8 cellular contexts compared by ENCODE assay signal in the genomic region with DNA sequence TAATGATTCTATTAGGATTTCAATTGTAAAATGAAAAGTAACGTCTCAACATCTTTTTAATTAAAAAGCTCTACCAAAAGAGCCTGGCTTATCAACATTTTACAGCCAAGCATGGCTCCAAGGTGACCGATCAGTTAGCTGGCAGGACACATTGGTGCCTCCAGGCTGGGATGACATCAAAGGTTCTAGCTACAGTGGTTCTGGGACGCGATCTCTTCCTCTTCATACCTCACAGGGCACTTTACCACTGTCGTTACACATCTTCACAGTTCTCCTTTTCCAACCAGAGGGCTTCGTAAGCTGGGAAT. TPM values are rescaled to one million over a fixed set of nuclear protein-coding genes. Genes with fewer than 3 reads are reported as not detected.
A peak's percentile ranks its signal among the peaks of the same experiment; 100 is the strongest.
DNase-seq lines count a peak whose midpoint lies in the region; ATAC-seq and TF ChIP-seq lines count a peak whose summit lies in the region.

No MANE protein-coding gene starts in this region.

- H3K9me3 ChIP-seq in CD8-positive, alpha-beta T cell (ENCODE audit: low read length) = no peaks in the 10 kb centered on the region
- no peaks in the 10 kb centered on the region for H3K9me3 ChIP-seq in HUES48 (ENCODE audit: control insufficient read depth, insufficient read depth, low read length)
- no peaks in the 10 kb centered on the region for H3K9me3 ChIP-seq in mesenchymal stem cell (ENCODE audit: control insufficient read depth, low read length)
- H3K9me3 ChIP-seq in vagina = no peaks in the 10 kb centered on the region

- H2AFZ ChIP-seq in mesenchymal stem cell (ENCODE audit: low read depth, low read length) = no peak overlapping the region

- H4K8ac ChIP-seq in mesenchymal stem cell (ENCODE audit: low read length) = no peak overlapping the region

- no peak for TF ChIP-seq POLR2A in vagina (IDR thresholded peaks at IDR 0.05)

- no peak overlapping the region for H2BK5ac ChIP-seq in mesenchymal stem cell (ENCODE audit: low read depth, low read length, poor library complexity, severe bottlenecking)

- no peaks in the 10 kb centered on the region for H3K9me3 Mint-ChIP-seq in CD8-positive, alpha-beta T cell

- WGBS in mesenchymal stem cell = 7% methylated on average over 6 of the region's 6 CpGs

- peak overlapping the region; percentile 87 for H3K4me2 ChIP-seq in mesenchymal stem cell (ENCODE audit: low read length, poor library complexity, severe bottlenecking)

- no peak overlapping the region for H3K23ac ChIP-seq in mesenchymal stem cell (ENCODE audit: low read length in 2 of 2)

- peak overlapping the region; percentile 76 for H3K27ac ChIP-seq in CD8-positive, alpha-beta T cell (ENCODE audit: low read depth, low read length)
- H3K27ac ChIP-seq in HUES48 (ENCODE audit: low read depth, low read length) (peak overlapping the region; percentile 99), mesenchymal stem cell (ENCODE audit: low read length, poor library complexity, severe bottlenecking) (peak overlapping the region; percentile 88), vagina (peak overlapping the region; percentile 81)

- intact Hi-C loops in CD8-positive, alpha-beta T cell (cut with DNase I, micrococcal nuclease) = loop anchor here (1.0 to 10.0 kb wide), 17 partner anchors 16 to 682 kb away; a partner anchor contains a TSS
- intact Hi-C loops in vagina (cut with DNase I) = loop anchor here (10.0 kb wide), 1 partner anchor 112 kb away; a partner anchor contains a TSS

- H3K79me1 ChIP-seq in mesenchymal stem cell (replicated peaks; ENCODE audit: low read length, poor library complexity, severe bottlenecking) = peaks cover 18% of the 10 kb centered on the region

- H3K9ac ChIP-seq in HUES48 (ENCODE audit: low read depth, low read length) = peak overlapping the region; percentile 94
- peak overlapping the region; percentile 92 for H3K9ac ChIP-seq in mesenchymal stem cell (ENCODE audit: low read length)

- H3K14ac ChIP-seq in mesenchymal stem cell (ENCODE audit: low read length in 2 of 2) = no peak overlapping the region

- no peak for ATAC-seq in CD8-positive, alpha-beta T cell
- peak; percentile 22 for ATAC-seq in GM21360 (IDR thresholded peaks at IDR 0.05; ENCODE audit: unreplicated experiment)

- H2BK120ac ChIP-seq in mesenchymal stem cell (ENCODE audit: low read depth, low read length) = no peak overlapping the region

- CTCF ChIA-PET in CD8-positive, alpha-beta T cell (lab: Charles Lee) = interaction anchor here (0.6 to 2.5 kb wide), 21 partner anchors 8 to 269 kb away, joined by 3 to 22 read pairs (median 3); a partner anchor contains a TSS

- H3K4ac ChIP-seq in mesenchymal stem cell (ENCODE audit: low read depth in 1 of 2, low read length in 2 of 2) = peak overlapping the region in 1 of 2 experiments; percentile 73

- peaks cover 53% of the 10 kb centered on the region for H3K4me1 Mint-ChIP-seq in CD8-positive, alpha-beta T cell (ENCODE audit: low read depth)

- no peak overlapping the region for H2AK5ac ChIP-seq in mesenchymal stem cell (ENCODE audit: low read length, severe bottlenecking)

- H4K91ac ChIP-seq in mesenchymal stem cell (ENCODE audit: low read length) = no peak overlapping the region

- H3K4me3 Mint-ChIP-seq in CD8-positive, alpha-beta T cell = peak overlapping the region; percentile 99

- no peak overlapping the region for H2BK12ac ChIP-seq in mesenchymal stem cell (ENCODE audit: low read length in 2 of 2)

- H3K4me3 ChIP-seq in CD8-positive, alpha-beta T cell (ENCODE audit: low read depth, low read length) = peak overlapping the region; percentile 70
- H3K4me3 ChIP-seq in HUES48 (ENCODE audit: low read depth, low read length) (peak overlapping the region; percentile 88), cardiac fibroblast (replicated peaks in 1 of 2; ENCODE audit: low read depth in 2 of 2, low read length in 2 of 2) (peak overlapping the region; percentile 94 to 96), mesenchymal stem cell (ENCODE audit: insufficient read depth in 1 of 2, low read depth in 1 of 2, low read length in 2 of 2) (peak overlapping the region; percentile 89 to 99), vagina (peak overlapping the region; percentile 81 to 97)

- H3K36me3 Mint-ChIP-seq in CD8-positive, alpha-beta T cell = peaks cover 24% of the 10 kb centered on the region

- H3K18ac ChIP-seq in mesenchymal stem cell (ENCODE audit: low read depth in 1 of 2, low read length in 2 of 2) = peak overlapping the region in 1 of 2 experiments; percentile 97

- H3K36me3 ChIP-seq in CD8-positive, alpha-beta T cell (ENCODE audit: insufficient read depth, low read length) = no peaks in the 10 kb centered on the region
- peaks cover 34% of the 10 kb centered on the region for H3K36me3 ChIP-seq in HUES48 (ENCODE audit: control insufficient read depth, insufficient read depth, low read length)
- H3K36me3 ChIP-seq in mesenchymal stem cell (ENCODE audit: control insufficient read depth in 1 of 2, insufficient read depth in 2 of 2, low read depth in 1 of 2, low read length in 2 of 2) = peaks cover 3 to 23% of the 10 kb centered on the region in 2 experiments
- H3K36me3 ChIP-seq in vagina = peaks cover 0 to 2% of the 10 kb centered on the region in 2 donors

- no peak overlapping the region for H2BK15ac ChIP-seq in mesenchymal stem cell (ENCODE audit: low read depth, poor library complexity, severe bottlenecking)

- no peaks in the 10 kb centered on the region for H3K27me3 Mint-ChIP-seq in CD8-positive, alpha-beta T cell (ENCODE audit: low read depth)

- POLR2A ChIA-PET in CD8-positive, alpha-beta T cell (lab: Charles Lee) = interaction anchor here (0.6 to 2.4 kb wide), 15 partner anchors 9 to 270 kb away, joined by 3 to 20 read pairs (median 5); a partner anchor contains a TSS

- H3K27ac Mint-ChIP-seq in CD8-positive, alpha-beta T cell = peak overlapping the region; percentile 99

- no peak for TF ChIP-seq CTCF in CD8-positive, alpha-beta T cell (IDR thresholded peaks at IDR 0.05)
- TF ChIP-seq CTCF in cardiac fibroblast (IDR thresholded peaks at IDR 0.05; ENCODE audit: low read depth, low read length) = no peak
- no peak for TF ChIP-seq CTCF in vagina (IDR thresholded peaks at IDR 0.05)

- DNase-seq in CD8-positive, alpha-beta T cell = peak in 1 of 7 experiments; percentile 22
- peak in 1 of 2 donors; percentile 5 for DNase-seq in cardiac fibroblast (ENCODE audit: low read depth in 2 of 2)
- no peak for DNase-seq in mesenchymal stem cell
- no peak for DNase-seq in vagina (ENCODE audit: extremely low spot score in 2 of 2)
- DNase-seq in NOMO-1 treated with DMSO at 0.1 percent for 48 hours (lab: John Stamatoyannopoulos, UW; ENCODE audit: unreplicated experiment) = no peak
- DNase-seq in GF-D8 (lab: John Stamatoyannopoulos, UW) = no peak

- H3K27me3 ChIP-seq in CD8-positive, alpha-beta T cell (ENCODE audit: insufficient read depth, low read length) = no peaks in the 10 kb centered on the region
- no peaks in the 10 kb centered on the region for H3K27me3 ChIP-seq in HUES48 (ENCODE audit: control insufficient read depth, insufficient read depth, low read length)
- no peaks in the 10 kb centered on the region for H3K27me3 ChIP-seq in mesenchymal stem cell (ENCODE audit: control insufficient read depth in 1 of 2, insufficient read depth in 1 of 2, low read length in 2 of 2)
- H3K27me3 ChIP-seq in vagina = no peaks in the 10 kb centered on the region

- H3K4me1 ChIP-seq in CD8-positive, alpha-beta T cell (ENCODE audit: insufficient read depth, low read length) = peaks cover 25% of the 10 kb centered on the region
- H3K4me1 ChIP-seq in HUES48 (ENCODE audit: control insufficient read depth, insufficient read depth, low read length) = 0 out of 2 replicates have a peak, but pooled peaks cover 5% of the 10 kb centered on the region
- H3K4me1 ChIP-seq in mesenchymal stem cell (ENCODE audit: control insufficient read depth, insufficient read depth, low read depth, low read length) = peaks cover 6% of the 10 kb centered on the region
- H3K4me1 ChIP-seq in vagina = peaks cover 29% of the 10 kb centered on the region

RNA-seq across cellular contexts. Expression of a gene that starts 0.7 kb away (rescaled TPM):
- total RNA-seq in CD8-positive, alpha-beta T cell = 10 to 100 TPM; 17.7 to 21.3 TPM
- 6.7 TPM for polyA plus RNA-seq in mesenchymal stem cell (2013, experiment 1 of 2)
- polyA plus RNA-seq in mesenchymal stem cell (2013, experiment 2 of 2) = 6.4 TPM
- 21.6 TPM for total RNA-seq in vagina
